Comparison of ENCODE assay signal across 18 cellular contexts in genomic region chr10:10361486-10361885, GRCh38.
"Had no signal": no experiment of that assay in that cellular context is flagged by ENCODE, and none has a peak within 500 bp of the region (broad histone marks: within the 10 kb centered on the region; RNA-seq: fewer than 3 reads in every experiment).

No MANE protein-coding gene starts in this region.

- H3K4me1 ChIP-seq: foreskin keratinocyte, lower lobe of right lung, suprapubic skin, tibial nerve had no signal

- H3K36me3 ChIP-seq: brain microvascular endothelial cell, lower lobe of right lung, stomach, suprapubic skin, tibial nerve had no signal

- H3K27ac ChIP-seq: brain microvascular endothelial cell, foreskin keratinocyte, lower lobe of right lung, stomach, suprapubic skin, tibial nerve had no signal

- H3K4me3 ChIP-seq: lower lobe of right lung, smooth muscle cell, stomach, suprapubic skin, tibial nerve had no signal

- H3K27me3 ChIP-seq: brain microvascular endothelial cell, stomach, suprapubic skin, tibial nerve had no signal

- H3K4me2 ChIP-seq: smooth muscle cell had no signal

- DNase-seq: activated CD4-positive, alpha-beta T cell treated with anti-CD3 and anti-CD28 coated beads, Interleukin-2, amount 10 ng/mL, durations not matched to agents 7 days and 5 days; activated CD8-positive, alpha-beta memory T cell treated with anti-CD3 and anti-CD28 coated beads, Interleukin-2, amount 10 ng/mL, durations not matched to agents 7 days and 5 days; activated CD8-positive, alpha-beta T cell treated with anti-CD3 and anti-CD28 coated beads for 36 hours; activated T-cell treated with anti-CD3 and anti-CD28 coated beads for 4 hours; aorta; brain microvascular endothelial cell; central memory CD4-positive, alpha-beta T cell; dermis blood vessel endothelial cell; effector CD8-positive, alpha-beta T cell; foreskin keratinocyte; kidney; lower lobe of right lung; naive B cell; stimulated activated CD4-positive, alpha-beta T cell treated with anti-CD3 and anti-CD28 coated beads, Interleukin-15, amount 100 ng/mL, for 24 hours; stomach had no signal

- H3K9me3 ChIP-seq: lower lobe of right lung, suprapubic skin, tibial nerve had no signal
